ENCODE assay signal across 2 cellular contexts in the genomic region with DNA sequence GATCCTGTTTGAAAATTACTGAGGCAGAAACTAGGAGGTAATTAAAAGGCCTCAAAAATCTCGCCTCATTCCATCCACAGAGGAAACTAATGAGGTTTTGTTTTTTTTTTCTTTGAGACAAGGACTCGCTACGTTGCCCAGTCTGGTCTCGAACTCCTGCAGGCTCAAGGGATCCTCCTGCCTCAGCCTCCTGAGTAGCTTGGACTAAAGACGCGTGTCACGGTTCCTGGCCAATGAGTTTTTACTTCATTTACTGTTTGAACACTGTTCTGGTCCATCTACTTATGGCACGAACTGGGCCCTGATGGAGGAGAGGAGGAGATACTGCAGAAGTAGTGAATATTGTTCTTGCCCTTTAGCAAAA.
TF ChIP-seq lines count a peak whose summit lies in the region.

No MANE protein-coding gene starts in this region.

TF ChIP-seq in SK-N-SH, 30 proteins besides CTCF, POLR2A, EP300 and RAD21:
- no peak for TF ChIP-seq RFX5 (IDR thresholded peaks at IDR 0.05; ENCODE audit: low read length)
- TF ChIP-seq EZH2phosphoT487 (IDR thresholded peaks at IDR 0.05; ENCODE audit: borderline replicate concordance, low read depth), result no peak
- no peak for TF ChIP-seq TAF1 (IDR thresholded peaks at IDR 0.05; ENCODE audit: borderline replicate concordance, low read depth, low read length)
- TF ChIP-seq MEF2A (IDR thresholded peaks at IDR 0.05; ENCODE audit: borderline replicate concordance, low read depth), result no peak
- no peak for TF ChIP-seq TEAD4 (IDR thresholded peaks at IDR 0.05; ENCODE audit: borderline replicate concordance, insufficient read depth)
- TF ChIP-seq, protein P1, sequence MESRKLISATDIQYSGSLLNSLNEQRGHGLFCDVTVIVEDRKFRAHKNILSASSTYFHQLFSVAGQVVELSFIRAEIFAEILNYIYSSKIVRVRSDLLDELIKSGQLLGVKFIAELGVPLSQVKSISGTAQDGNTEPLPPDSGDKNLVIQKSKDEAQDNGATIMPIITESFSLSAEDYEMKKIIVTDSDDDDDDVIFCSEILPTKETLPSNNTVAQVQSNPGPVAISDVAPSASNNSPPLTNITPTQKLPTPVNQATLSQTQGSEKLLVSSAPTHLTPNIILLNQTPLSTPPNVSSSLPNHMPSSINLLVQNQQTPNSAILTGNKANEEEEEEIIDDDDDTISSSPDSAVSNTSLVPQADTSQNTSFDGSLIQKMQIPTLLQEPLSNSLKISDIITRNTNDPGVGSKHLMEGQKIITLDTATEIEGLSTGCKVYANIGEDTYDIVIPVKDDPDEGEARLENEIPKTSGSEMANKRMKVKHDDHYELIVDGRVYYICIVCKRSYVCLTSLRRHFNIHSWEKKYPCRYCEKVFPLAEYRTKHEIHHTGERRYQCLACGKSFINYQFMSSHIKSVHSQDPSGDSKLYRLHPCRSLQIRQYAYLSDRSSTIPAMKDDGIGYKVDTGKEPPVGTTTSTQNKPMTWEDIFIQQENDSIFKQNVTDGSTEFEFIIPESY (IDR thresholded peaks at IDR 0.05; ENCODE audit: borderline replicate concordance, low read depth), result no peak
- no peak for TF ChIP-seq TCF12 (IDR thresholded peaks at IDR 0.05)
- TF ChIP-seq NRF1 (IDR thresholded peaks at IDR 0.05; ENCODE audit: low read depth, low read length), result no peak
- no peak for TF ChIP-seq FOXM1 (IDR thresholded peaks at IDR 0.05; ENCODE audit: low read depth)
- TF ChIP-seq RCOR1 (IDR thresholded peaks at IDR 0.05; ENCODE audit: low read length), result no peak
- TF ChIP-seq, protein P2, sequence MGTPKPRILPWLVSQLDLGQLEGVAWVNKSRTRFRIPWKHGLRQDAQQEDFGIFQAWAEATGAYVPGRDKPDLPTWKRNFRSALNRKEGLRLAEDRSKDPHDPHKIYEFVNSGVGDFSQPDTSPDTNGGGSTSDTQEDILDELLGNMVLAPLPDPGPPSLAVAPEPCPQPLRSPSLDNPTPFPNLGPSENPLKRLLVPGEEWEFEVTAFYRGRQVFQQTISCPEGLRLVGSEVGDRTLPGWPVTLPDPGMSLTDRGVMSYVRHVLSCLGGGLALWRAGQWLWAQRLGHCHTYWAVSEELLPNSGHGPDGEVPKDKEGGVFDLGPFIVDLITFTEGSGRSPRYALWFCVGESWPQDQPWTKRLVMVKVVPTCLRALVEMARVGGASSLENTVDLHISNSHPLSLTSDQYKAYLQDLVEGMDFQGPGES (IDR thresholded peaks at IDR 0.05; ENCODE audit: low read depth, low read length), result no peak
- TF ChIP-seq, protein P3, sequence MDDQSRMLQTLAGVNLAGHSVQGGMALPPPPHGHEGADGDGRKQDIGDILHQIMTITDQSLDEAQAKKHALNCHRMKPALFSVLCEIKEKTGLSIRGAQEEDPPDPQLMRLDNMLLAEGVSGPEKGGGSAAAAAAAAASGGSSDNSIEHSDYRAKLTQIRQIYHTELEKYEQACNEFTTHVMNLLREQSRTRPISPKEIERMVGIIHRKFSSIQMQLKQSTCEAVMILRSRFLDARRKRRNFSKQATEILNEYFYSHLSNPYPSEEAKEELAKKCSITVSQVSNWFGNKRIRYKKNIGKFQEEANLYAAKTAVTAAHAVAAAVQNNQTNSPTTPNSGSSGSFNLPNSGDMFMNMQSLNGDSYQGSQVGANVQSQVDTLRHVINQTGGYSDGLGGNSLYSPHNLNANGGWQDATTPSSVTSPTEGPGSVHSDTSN (IDR thresholded peaks at IDR 0.05), result no peak
- TF ChIP-seq MXI1 (IDR thresholded peaks at IDR 0.05; ENCODE audit: low read depth, low read length), result no peak
- TF ChIP-seq YY1 (IDR thresholded peaks at IDR 0.05; ENCODE audit: low read depth), result no peak
- TF ChIP-seq GABPA (IDR thresholded peaks at IDR 0.05; ENCODE audit: low read depth), result no peak
- TF ChIP-seq FOXJ3 (CRISPR knock-in tag; IDR thresholded peaks at IDR 0.05), result no peak
TF ChIP-seq in SK-N-SH: peak in this region for 0.

TF ChIP-seq in SK-N-SH treated with all-trans-retinoic acid at 6 μM for 48 hours, 23 proteins besides CTCF, POLR2A, EP300 and RAD21:
- TF ChIP-seq TOX (CRISPR knock-in tag; IDR thresholded peaks at IDR 0.05; ENCODE audit: borderline replicate concordance) (no peak), ZNF8 (CRISPR knock-in tag; IDR thresholded peaks at IDR 0.05) (no peak), ZFP3 (CRISPR knock-in tag; IDR thresholded peaks at IDR 0.05) (no peak), ARNTL (CRISPR knock-in tag; IDR thresholded peaks at IDR 0.05; ENCODE audit: borderline replicate concordance, low read depth) (no peak), GLIS3 (CRISPR knock-in tag; IDR thresholded peaks at IDR 0.05) (no peak), ZFP30 (CRISPR knock-in tag; IDR thresholded peaks at IDR 0.05) (no peak), BACH2 (CRISPR knock-in tag; IDR thresholded peaks at IDR 0.05; ENCODE audit: borderline replicate concordance) (no peak), ZC3H10 (CRISPR knock-in tag; IDR thresholded peaks at IDR 0.05) (no peak), ESRRG (CRISPR knock-in tag; IDR thresholded peaks at IDR 0.05) (no peak), ZNF565 (CRISPR knock-in tag; conservative IDR thresholded peaks at IDR 0.05; ENCODE audit: low read depth) (no peak), OSR1 (CRISPR knock-in tag; IDR thresholded peaks at IDR 0.05) (no peak), RARB (CRISPR knock-in tag; IDR thresholded peaks at IDR 0.05) (no peak), CSDC2 (CRISPR knock-in tag; IDR thresholded peaks at IDR 0.05) (no peak), SNAI2 (CRISPR knock-in tag; IDR thresholded peaks at IDR 0.05) (no peak), PPARA (CRISPR knock-in tag; IDR thresholded peaks at IDR 0.05; ENCODE audit: borderline replicate concordance) (no peak), TCF4 (CRISPR knock-in tag; IDR thresholded peaks at IDR 0.05; ENCODE audit: borderline replicate concordance) (no peak), ZNF70 (CRISPR knock-in tag; IDR thresholded peaks at IDR 0.05) (no peak)
- TF ChIP-seq, protein P4, sequence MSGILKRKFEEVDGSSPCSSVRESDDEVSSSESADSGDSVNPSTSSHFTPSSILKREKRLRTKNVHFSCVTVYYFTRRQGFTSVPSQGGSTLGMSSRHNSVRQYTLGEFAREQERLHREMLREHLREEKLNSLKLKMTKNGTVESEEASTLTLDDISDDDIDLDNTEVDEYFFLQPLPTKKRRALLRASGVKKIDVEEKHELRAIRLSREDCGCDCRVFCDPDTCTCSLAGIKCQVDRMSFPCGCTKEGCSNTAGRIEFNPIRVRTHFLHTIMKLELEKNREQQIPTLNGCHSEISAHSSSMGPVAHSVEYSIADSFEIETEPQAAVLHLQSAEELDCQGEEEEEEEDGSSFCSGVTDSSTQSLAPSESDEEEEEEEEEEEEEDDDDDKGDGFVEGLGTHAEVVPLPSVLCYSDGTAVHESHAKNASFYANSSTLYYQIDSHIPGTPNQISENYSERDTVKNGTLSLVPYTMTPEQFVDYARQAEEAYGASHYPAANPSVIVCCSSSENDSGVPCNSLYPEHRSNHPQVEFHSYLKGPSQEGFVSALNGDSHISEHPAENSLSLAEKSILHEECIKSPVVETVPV (CRISPR knock-in tag; IDR thresholded peaks at IDR 0.05), result no peak
- TF ChIP-seq, protein P5, sequence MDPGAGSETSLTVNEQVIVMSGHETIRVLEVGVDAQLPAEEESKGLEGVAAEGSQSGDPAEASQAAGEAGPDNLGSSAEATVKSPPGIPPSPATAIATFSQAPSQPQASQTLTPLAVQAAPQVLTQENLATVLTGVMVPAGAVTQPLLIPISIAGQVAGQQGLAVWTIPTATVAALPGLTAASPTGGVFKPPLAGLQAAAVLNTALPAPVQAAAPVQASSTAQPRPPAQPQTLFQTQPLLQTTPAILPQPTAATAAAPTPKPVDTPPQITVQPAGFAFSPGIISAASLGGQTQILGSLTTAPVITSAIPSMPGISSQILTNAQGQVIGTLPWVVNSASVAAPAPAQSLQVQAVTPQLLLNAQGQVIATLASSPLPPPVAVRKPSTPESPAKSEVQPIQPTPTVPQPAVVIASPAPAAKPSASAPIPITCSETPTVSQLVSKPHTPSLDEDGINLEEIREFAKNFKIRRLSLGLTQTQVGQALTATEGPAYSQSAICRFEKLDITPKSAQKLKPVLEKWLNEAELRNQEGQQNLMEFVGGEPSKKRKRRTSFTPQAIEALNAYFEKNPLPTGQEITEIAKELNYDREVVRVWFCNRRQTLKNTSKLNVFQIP (CRISPR knock-in tag; IDR thresholded peaks at IDR 0.05; ENCODE audit: borderline replicate concordance, low read depth), result no peak
- TF ChIP-seq, protein P6, sequence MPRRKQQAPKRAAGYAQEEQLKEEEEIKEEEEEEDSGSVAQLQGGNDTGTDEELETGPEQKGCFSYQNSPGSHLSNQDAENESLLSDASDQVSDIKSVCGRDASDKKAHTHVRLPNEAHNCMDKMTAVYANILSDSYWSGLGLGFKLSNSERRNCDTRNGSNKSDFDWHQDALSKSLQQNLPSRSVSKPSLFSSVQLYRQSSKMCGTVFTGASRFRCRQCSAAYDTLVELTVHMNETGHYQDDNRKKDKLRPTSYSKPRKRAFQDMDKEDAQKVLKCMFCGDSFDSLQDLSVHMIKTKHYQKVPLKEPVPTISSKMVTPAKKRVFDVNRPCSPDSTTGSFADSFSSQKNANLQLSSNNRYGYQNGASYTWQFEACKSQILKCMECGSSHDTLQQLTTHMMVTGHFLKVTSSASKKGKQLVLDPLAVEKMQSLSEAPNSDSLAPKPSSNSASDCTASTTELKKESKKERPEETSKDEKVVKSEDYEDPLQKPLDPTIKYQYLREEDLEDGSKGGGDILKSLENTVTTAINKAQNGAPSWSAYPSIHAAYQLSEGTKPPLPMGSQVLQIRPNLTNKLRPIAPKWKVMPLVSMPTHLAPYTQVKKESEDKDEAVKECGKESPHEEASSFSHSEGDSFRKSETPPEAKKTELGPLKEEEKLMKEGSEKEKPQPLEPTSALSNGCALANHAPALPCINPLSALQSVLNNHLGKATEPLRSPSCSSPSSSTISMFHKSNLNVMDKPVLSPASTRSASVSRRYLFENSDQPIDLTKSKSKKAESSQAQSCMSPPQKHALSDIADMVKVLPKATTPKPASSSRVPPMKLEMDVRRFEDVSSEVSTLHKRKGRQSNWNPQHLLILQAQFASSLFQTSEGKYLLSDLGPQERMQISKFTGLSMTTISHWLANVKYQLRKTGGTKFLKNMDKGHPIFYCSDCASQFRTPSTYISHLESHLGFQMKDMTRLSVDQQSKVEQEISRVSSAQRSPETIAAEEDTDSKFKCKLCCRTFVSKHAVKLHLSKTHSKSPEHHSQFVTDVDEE (CRISPR knock-in tag; IDR thresholded peaks at IDR 0.05), result no peak
TF ChIP-seq in SK-N-SH treated with all-trans-retinoic acid at 6 μM for 48 hours: peak in this region for 0.
